In genomic region chr17:37755455-37755854, GRCh38 we compare ENCODE assay signal across 27 cellular contexts. TPM values are rescaled to one million over a fixed set of nuclear protein-coding genes. Genes with fewer than 3 reads are reported as not detected.
DNase-seq lines count a peak whose midpoint lies in the region; ATAC-seq, FAIRE-seq and TF ChIP-seq lines count a peak whose summit lies in the region.
"Had no signal": no experiment of that assay in that cellular context is flagged by ENCODE, and none has a peak within 500 bp of the region (broad histone marks: within the 10 kb centered on the region; RNA-seq: fewer than 3 reads in every experiment).

No MANE protein-coding gene starts in this region.

- 89% methylated on average over 4 of the region's 4 CpGs for WGBS in mesenchymal stem cell

- no peak overlapping the region for H3K18ac ChIP-seq in mesenchymal stem cell (ENCODE audit: low read depth in 1 of 2, low read length in 2 of 2)

- no peak for ATAC-seq in activated naive CD8-positive, alpha-beta T cell treated with anti-CD3 and anti-CD28 coated beads, Interleukin-2, amount 50 U/mL, for 24 hours
- no peak for ATAC-seq in stimulated activated naive B cell treated with anti-CD40 and anti-IgM and Interleukin-4, amounts not matched to agents 10 μg/mL and 1 μg/mL and 100 μg/mL, for 72 hours (replicated peaks)
- no peak for ATAC-seq in HG02759 (IDR thresholded peaks at IDR 0.05; ENCODE audit: unreplicated experiment)
- ATAC-seq: GM12878 had no signal

- no peaks in the 10 kb centered on the region for H3K79me2 ChIP-seq in astrocyte (ENCODE audit: insufficient read depth, low read length)

- peaks cover 10% of the 10 kb centered on the region for H3K79me1 ChIP-seq in mesenchymal stem cell (replicated peaks; ENCODE audit: low read length, poor library complexity, severe bottlenecking)

- no peaks in the 10 kb centered on the region for H3K27me3 ChIP-seq in astrocyte (ENCODE audit: insufficient read depth, low read length)
- peaks cover 0 to 60% of the 10 kb centered on the region in 2 experiments for H3K27me3 ChIP-seq in mesenchymal stem cell (ENCODE audit: control insufficient read depth in 1 of 2, insufficient read depth in 1 of 2, low read length in 2 of 2)
- H3K27me3 ChIP-seq in colonic mucosa: no peaks in the 10 kb centered on the region

- H2AK5ac ChIP-seq in mesenchymal stem cell (ENCODE audit: low read length, severe bottlenecking): peak overlapping the region; percentile 65

- no peak overlapping the region for H3K4me2 ChIP-seq in astrocyte (ENCODE audit: low read length)
- H3K4me2 ChIP-seq in mesenchymal stem cell (ENCODE audit: low read length, poor library complexity, severe bottlenecking): no peak overlapping the region

- no peak for FAIRE-seq in astrocyte (lab: Jason Lieb, UNC)
- FAIRE-seq: A204.1, D721Med, GM12878, H54 had no signal

- TF ChIP-seq CTCF in astrocyte (IDR thresholded peaks at IDR 0.05; ENCODE audit: insufficient read depth, low read depth, low read length) (no peak), colonic mucosa (IDR thresholded peaks at IDR 0.05) (no peak)

- no peak overlapping the region for H4K91ac ChIP-seq in mesenchymal stem cell (ENCODE audit: low read length)

- H2BK12ac ChIP-seq in mesenchymal stem cell (ENCODE audit: low read length in 2 of 2): no peak overlapping the region

- no peak overlapping the region for H3K4me3 ChIP-seq in astrocyte (ENCODE audit: insufficient read depth, low read depth, low read length)
- H3K4me3 ChIP-seq in mesenchymal stem cell (ENCODE audit: insufficient read depth in 1 of 2, low read depth in 1 of 2, low read length in 2 of 2): peak overlapping the region in 1 of 2 experiments; percentile 11
- H3K4me3 ChIP-seq in colonic mucosa: no peak overlapping the region
- H3K4me3 ChIP-seq: BLaER1 treated with 17β-estradiol and CSF1 and Interleukin-3, amounts not matched to agents 10 nM and 100 nM; GM12878; HAP-1 had no signal

- no peak overlapping the region for H3K9ac ChIP-seq in astrocyte (ENCODE audit: low read length)
- H3K9ac ChIP-seq in mesenchymal stem cell (ENCODE audit: low read length): no peak overlapping the region
- no peak overlapping the region for H3K9ac ChIP-seq in colonic mucosa (ENCODE audit: low read depth in 2 of 2, low read length in 2 of 2)
- H3K9ac ChIP-seq: BLaER1 treated with 17β-estradiol and CSF1 and Interleukin-3, amounts not matched to agents 10 nM and 100 nM had no signal

- H3K14ac ChIP-seq in mesenchymal stem cell (ENCODE audit: low read length in 2 of 2): peak overlapping the region in 1 of 2 experiments; percentile 66

- H3K36me3 ChIP-seq in astrocyte (ENCODE audit: insufficient read depth, low read length) (no peaks in the 10 kb centered on the region), mesenchymal stem cell (ENCODE audit: control insufficient read depth in 1 of 2, insufficient read depth in 2 of 2, low read depth in 1 of 2, low read length in 2 of 2) (no peaks in the 10 kb centered on the region), colonic mucosa (no peaks in the 10 kb centered on the region)
- H3K36me3 ChIP-seq: BE2C; BLaER1 treated with 17β-estradiol and CSF1 and Interleukin-3, amounts not matched to agents 10 nM and 100 nM; HAP-1 had no signal

- no peak overlapping the region for H4K8ac ChIP-seq in mesenchymal stem cell (ENCODE audit: low read length)

- peaks cover 10% of the 10 kb centered on the region for H3K4me1 ChIP-seq in astrocyte (ENCODE audit: insufficient read depth, low read length)
- H3K4me1 ChIP-seq in mesenchymal stem cell (ENCODE audit: control insufficient read depth, insufficient read depth, low read depth, low read length): peaks cover 26% of the 10 kb centered on the region
- no peaks in the 10 kb centered on the region for H3K4me1 ChIP-seq in colonic mucosa
- H3K4me1 ChIP-seq: BE2C, HAP-1 had no signal

- no peak overlapping the region for H3K4ac ChIP-seq in mesenchymal stem cell (ENCODE audit: low read depth in 1 of 2, low read length in 2 of 2)

- intact Hi-C loops in colonic mucosa (cut with DNase I): no loop called here

- peaks cover 31% of the 10 kb centered on the region for H3K4me1 Mint-ChIP-seq in activated naive CD8-positive, alpha-beta T cell treated with anti-CD3 and anti-CD28 coated beads, Interleukin-2, amount 50 U/mL, for 24 hours
- peaks cover 23% of the 10 kb centered on the region for H3K4me1 Mint-ChIP-seq in activated naive CD8-positive, alpha-beta T cell treated with anti-CD3 and anti-CD28 coated beads for 36 hours
- peaks cover 18% of the 10 kb centered on the region for H3K4me1 Mint-ChIP-seq in astrocyte (ENCODE audit: low read depth, unreplicated experiment)
- H3K4me1 Mint-ChIP-seq in stimulated activated naive B cell treated with anti-CD40 and anti-IgM and Interleukin-4, amounts not matched to agents 10 μg/mL and 1 μg/mL and 100 μg/mL, for 72 hours: peaks cover 28 to 46% of the 10 kb centered on the region in 2 donors
- H3K4me1 Mint-ChIP-seq: CD8-positive, alpha-beta memory T cell had no signal

- H3K4me3 Mint-ChIP-seq in activated naive CD8-positive, alpha-beta T cell treated with anti-CD3 and anti-CD28 coated beads, Interleukin-2, amount 50 U/mL, for 24 hours: no peak overlapping the region
- H3K4me3 Mint-ChIP-seq in activated naive CD8-positive, alpha-beta T cell treated with anti-CD3 and anti-CD28 coated beads for 36 hours: no peak overlapping the region
- H3K4me3 Mint-ChIP-seq in astrocyte (ENCODE audit: unreplicated experiment): no peak overlapping the region
- H3K4me3 Mint-ChIP-seq in stimulated activated naive B cell treated with anti-CD40 and anti-IgM and Interleukin-4, amounts not matched to agents 10 μg/mL and 1 μg/mL and 100 μg/mL, for 72 hours: no peak overlapping the region
- H3K4me3 Mint-ChIP-seq: CD14-positive monocyte; CD4-positive, alpha-beta T cell; CD8-positive, alpha-beta memory T cell; HFFc6 had no signal

- H2AFZ ChIP-seq in astrocyte (ENCODE audit: low read depth, low read length) (no peak overlapping the region), mesenchymal stem cell (ENCODE audit: low read depth, low read length) (no peak overlapping the region)

- H4K20me1 ChIP-seq in astrocyte (ENCODE audit: insufficient read depth, low read length): no peaks in the 10 kb centered on the region
- H4K20me1 ChIP-seq: BLaER1 treated with 17β-estradiol and CSF1 and Interleukin-3, amounts not matched to agents 10 nM and 100 nM had no signal

- no peak overlapping the region for H2BK120ac ChIP-seq in mesenchymal stem cell (ENCODE audit: low read depth, low read length)

- H3K27me3 Mint-ChIP-seq in activated naive CD8-positive, alpha-beta T cell treated with anti-CD3 and anti-CD28 coated beads, Interleukin-2, amount 50 U/mL, for 24 hours: peaks cover 36% of the 10 kb centered on the region
- peaks cover 65% of the 10 kb centered on the region for H3K27me3 Mint-ChIP-seq in activated naive CD8-positive, alpha-beta T cell treated with anti-CD3 and anti-CD28 coated beads for 36 hours
- peaks cover 4% of the 10 kb centered on the region for H3K27me3 Mint-ChIP-seq in astrocyte (ENCODE audit: low read depth, unreplicated experiment)
- peaks cover 19 to 26% of the 10 kb centered on the region in 2 donors for H3K27me3 Mint-ChIP-seq in stimulated activated naive B cell treated with anti-CD40 and anti-IgM and Interleukin-4, amounts not matched to agents 10 μg/mL and 1 μg/mL and 100 μg/mL, for 72 hours

- H3K23ac ChIP-seq in mesenchymal stem cell (ENCODE audit: low read length in 2 of 2): peak overlapping the region in 1 of 2 experiments; percentile 3

- no peak overlapping the region for H2BK5ac ChIP-seq in mesenchymal stem cell (ENCODE audit: low read depth, low read length, poor library complexity, severe bottlenecking)

- H3K27ac ChIP-seq in astrocyte (ENCODE audit: low read depth, low read length) (no peak overlapping the region), mesenchymal stem cell (ENCODE audit: low read length, poor library complexity, severe bottlenecking) (no peak overlapping the region), colonic mucosa (no peak overlapping the region)
- H3K27ac ChIP-seq: 22Rv1; BLaER1 treated with 17β-estradiol and CSF1 and Interleukin-3, amounts not matched to agents 10 nM and 100 nM had no signal

- no peaks in the 10 kb centered on the region for H3K9me3 Mint-ChIP-seq in activated naive CD8-positive, alpha-beta T cell treated with anti-CD3 and anti-CD28 coated beads, Interleukin-2, amount 50 U/mL, for 24 hours
- H3K9me3 Mint-ChIP-seq in activated naive CD8-positive, alpha-beta T cell treated with anti-CD3 and anti-CD28 coated beads for 36 hours: no peaks in the 10 kb centered on the region
- H3K9me3 Mint-ChIP-seq in astrocyte (ENCODE audit: unreplicated experiment): peaks cover 3% of the 10 kb centered on the region
- H3K9me3 Mint-ChIP-seq in stimulated activated naive B cell treated with anti-CD40 and anti-IgM and Interleukin-4, amounts not matched to agents 10 μg/mL and 1 μg/mL and 100 μg/mL, for 72 hours: no peaks in the 10 kb centered on the region
- H3K9me3 Mint-ChIP-seq: CD14-positive monocyte; CD4-positive, alpha-beta T cell; CD8-positive, alpha-beta memory T cell; HFFc6 had no signal

- H3K9me3 ChIP-seq in astrocyte (ENCODE audit: insufficient read depth, low read depth, low read length) (no peaks in the 10 kb centered on the region), mesenchymal stem cell (ENCODE audit: control insufficient read depth, low read length) (no peaks in the 10 kb centered on the region), colonic mucosa (no peaks in the 10 kb centered on the region)
- H3K9me3 ChIP-seq: BE2C; BLaER1 treated with 17β-estradiol and CSF1 and Interleukin-3, amounts not matched to agents 10 nM and 100 nM; HAP-1 had no signal

- DNase-seq in activated naive CD8-positive, alpha-beta T cell treated with anti-CD3 and anti-CD28 coated beads, Interleukin-2, amount 50 U/mL, for 24 hours: no peak
- no peak for DNase-seq in activated naive CD8-positive, alpha-beta T cell treated with anti-CD3 and anti-CD28 coated beads for 36 hours
- DNase-seq in astrocyte (ENCODE audit: low read depth): no peak
- DNase-seq in mesenchymal stem cell: no peak
- no peak for DNase-seq in stimulated activated naive B cell treated with anti-CD40 and anti-IgM and Interleukin-4, amounts not matched to agents 10 μg/mL and 1 μg/mL and 100 μg/mL, for 72 hours
- no peak for DNase-seq in putamen (ENCODE audit: low spot score)
- no peak for DNase-seq in colonic mucosa
- DNase-seq: ACHN; AML-193; BE2C; CD4-positive, alpha-beta T cell; CD8-positive, alpha-beta memory T cell; DMS 273 treated with DMSO at 0.1 percent for 48 hours; DMS79; EL; GDM1; GOT3; HFFc6 had no signal

- no peak overlapping the region for H2BK15ac ChIP-seq in mesenchymal stem cell (ENCODE audit: low read depth, poor library complexity, severe bottlenecking)

- peak overlapping the region; percentile 31 for H3K27ac Mint-ChIP-seq in activated naive CD8-positive, alpha-beta T cell treated with anti-CD3 and anti-CD28 coated beads, Interleukin-2, amount 50 U/mL, for 24 hours
- H3K27ac Mint-ChIP-seq in activated naive CD8-positive, alpha-beta T cell treated with anti-CD3 and anti-CD28 coated beads for 36 hours: no peak overlapping the region
- peak overlapping the region; percentile 64 for H3K27ac Mint-ChIP-seq in astrocyte (ENCODE audit: unreplicated experiment)
- H3K27ac Mint-ChIP-seq in stimulated activated naive B cell treated with anti-CD40 and anti-IgM and Interleukin-4, amounts not matched to agents 10 μg/mL and 1 μg/mL and 100 μg/mL, for 72 hours: peak overlapping the region; percentile 82
- H3K27ac Mint-ChIP-seq: CD4-positive, alpha-beta T cell; HFFc6 had no signal

- no peaks in the 10 kb centered on the region for H3K36me3 Mint-ChIP-seq in activated naive CD8-positive, alpha-beta T cell treated with anti-CD3 and anti-CD28 coated beads, Interleukin-2, amount 50 U/mL, for 24 hours (ENCODE audit: low read depth)
- H3K36me3 Mint-ChIP-seq in activated naive CD8-positive, alpha-beta T cell treated with anti-CD3 and anti-CD28 coated beads for 36 hours: no peaks in the 10 kb centered on the region
- H3K36me3 Mint-ChIP-seq in astrocyte (ENCODE audit: low read depth, unreplicated experiment): peaks cover 2% of the 10 kb centered on the region
- no peaks in the 10 kb centered on the region for H3K36me3 Mint-ChIP-seq in stimulated activated naive B cell treated with anti-CD40 and anti-IgM and Interleukin-4, amounts not matched to agents 10 μg/mL and 1 μg/mL and 100 μg/mL, for 72 hours
- H3K36me3 Mint-ChIP-seq: CD14-positive monocyte; CD8-positive, alpha-beta memory T cell had no signal

RNA-seq across cellular contexts. Expression of gene HNF1B, which starts 10.6 kb away (rescaled TPM):
- 1 to 10 TPM; 2.3 to 3.2 TPM for total RNA-seq in activated naive CD8-positive, alpha-beta T cell treated with anti-CD3 and anti-CD28 coated beads for 36 hours
- total RNA-seq in astrocyte (15.6 and 17.8 TPM in 2 replicates), colonic mucosa (10 to 100 TPM; 28.0 to 34.8 TPM)
- 0.03 TPM for polyA plus RNA-seq in mesenchymal stem cell (2013, experiment 1 of 2)
- 0.03 TPM for polyA plus RNA-seq in mesenchymal stem cell (2013, experiment 2 of 2)
- total RNA-seq: CD4-positive, alpha-beta T cell; HFFc6 had no signal
- polyA plus RNA-seq: CD14-positive monocyte; CD8-positive, alpha-beta memory T cell had no signal
